Comparison of ENCODE assay signal across 19 cellular contexts in genomic region chr6:40738551-40738950, GRCh38.
DNase-seq lines count a peak whose midpoint lies in the region; ATAC-seq and TF ChIP-seq lines count a peak whose summit lies in the region.
"Had no signal": no experiment of that assay in that cellular context is flagged by ENCODE, and none has a peak within 500 bp of the region (broad histone marks: within the 10 kb centered on the region; RNA-seq: fewer than 3 reads in every experiment).

No MANE protein-coding gene starts in this region.

- no peaks in the 10 kb centered on the region for H3F3A ChIP-seq in GM23248 (ENCODE audit: insufficient read depth)

- no peak for ATAC-seq in activated T-helper 17 cell treated with anti-CD3 and anti-CD28 coated beads, Interleukin-2, amount 50 U/mL, for 72 hours (replicated peaks)
- ATAC-seq in GM18517 (IDR thresholded peaks at IDR 0.05; ENCODE audit: unreplicated experiment), result no peak
- ATAC-seq in GM18519 (IDR thresholded peaks at IDR 0.05; ENCODE audit: low FRiP score, unreplicated experiment), result no peak
- ATAC-seq: GM12878, GM23338 had no signal

- H3K36me3 Mint-ChIP-seq in glutamatergic neuron (ENCODE audit: unreplicated experiment), result no peaks in the 10 kb centered on the region
- no peaks in the 10 kb centered on the region for H3K36me3 Mint-ChIP-seq in activated T-helper 17 cell treated with anti-CD3 and anti-CD28 coated beads, Interleukin-2, amount 50 U/mL, for 72 hours (ENCODE audit: low read depth)
- H3K36me3 Mint-ChIP-seq: CD4-positive, CD25-positive, alpha-beta regulatory T cell; CD8-positive, alpha-beta memory T cell had no signal

- H3K4me1 ChIP-seq in A673 (ENCODE audit: insufficient read depth, low read length, poor library complexity, severe bottlenecking) (peaks cover 8% of the 10 kb centered on the region), GM23248 (ENCODE audit: insufficient read depth) (no peaks in the 10 kb centered on the region), mammary epithelial cell (ENCODE audit: insufficient read depth, low read length) (no peaks in the 10 kb centered on the region)

- no peaks in the 10 kb centered on the region for H3K79me2 ChIP-seq in GM23248 (ENCODE audit: insufficient read depth)
- H3K79me2 ChIP-seq in mammary epithelial cell (ENCODE audit: insufficient read depth, low read length), result no peaks in the 10 kb centered on the region

- no peak overlapping the region for H3K9ac ChIP-seq in GM23248
- no peak overlapping the region for H3K9ac ChIP-seq in mammary epithelial cell (ENCODE audit: insufficient read depth, low read length)

- H4K20me1 ChIP-seq in GM23248 (ENCODE audit: insufficient read depth) (no peaks in the 10 kb centered on the region), mammary epithelial cell (ENCODE audit: insufficient read depth, low read length) (no peaks in the 10 kb centered on the region)

- peak overlapping the region; percentile 54 for H3K27ac Mint-ChIP-seq in glutamatergic neuron (ENCODE audit: unreplicated experiment)
- no peak overlapping the region for H3K27ac Mint-ChIP-seq in activated T-helper 17 cell treated with anti-CD3 and anti-CD28 coated beads, Interleukin-2, amount 50 U/mL, for 72 hours
- H3K27ac Mint-ChIP-seq: CD4-positive, CD25-positive, alpha-beta regulatory T cell; GM23338 had no signal

- CTCF ChIA-PET in A673 (lab: Charles Lee), result no interaction called here
- CTCF ChIA-PET in mammary epithelial cell (lab: Charles Lee; ENCODE audit: low non-redundant PET), result no interaction called here

- H2AFZ ChIP-seq in GM23248 (no peak overlapping the region), mammary epithelial cell (ENCODE audit: low read depth, low read length) (no peak overlapping the region)
- H2AFZ ChIP-seq: GM23338 had no signal

- TF ChIP-seq CTCF in A673 (conservative IDR thresholded peaks at IDR 0.05; ENCODE audit: low read depth, low read length), result no peak
- no peak for TF ChIP-seq CTCF in glutamatergic neuron (IDR thresholded peaks at IDR 0.05; ENCODE audit: partially characterized antibody, unreplicated experiment)
- no peak for TF ChIP-seq CTCF in mammary epithelial cell (conservative IDR thresholded peaks at IDR 0.05 in 1 of 2, IDR thresholded peaks at IDR 0.05 in 1 of 2; ENCODE audit: extremely low read depth in 1 of 2, insufficient read depth in 1 of 2, low read depth in 1 of 2, low read length in 2 of 2)

- H3K36me3 ChIP-seq in A673 (ENCODE audit: insufficient read depth, low read length, poor library complexity, severe bottlenecking), result no peaks in the 10 kb centered on the region
- no peaks in the 10 kb centered on the region for H3K36me3 ChIP-seq in GM23248 (ENCODE audit: low read depth)
- H3K36me3 ChIP-seq in mammary epithelial cell (ENCODE audit: insufficient read depth, low read length), result no peaks in the 10 kb centered on the region

- POLR2A ChIA-PET in A673 (lab: Charles Lee; ENCODE audit: low non-redundant PET), result no interaction called here

- no peaks in the 10 kb centered on the region for H3K9me3 Mint-ChIP-seq in glutamatergic neuron (ENCODE audit: unreplicated experiment)
- H3K9me3 Mint-ChIP-seq in activated T-helper 17 cell treated with anti-CD3 and anti-CD28 coated beads, Interleukin-2, amount 50 U/mL, for 72 hours, result no peaks in the 10 kb centered on the region
- H3K9me3 Mint-ChIP-seq: CD4-positive, CD25-positive, alpha-beta regulatory T cell; CD8-positive, alpha-beta memory T cell; GM23338 had no signal

- H3K4me3 Mint-ChIP-seq in glutamatergic neuron (ENCODE audit: unreplicated experiment), result no peak overlapping the region
- H3K4me3 Mint-ChIP-seq in activated T-helper 17 cell treated with anti-CD3 and anti-CD28 coated beads, Interleukin-2, amount 50 U/mL, for 72 hours, result no peak overlapping the region
- H3K4me3 Mint-ChIP-seq: CD4-positive, CD25-positive, alpha-beta regulatory T cell; CD8-positive, alpha-beta memory T cell; GM23338 had no signal

- in situ Hi-C loops in GM23248 (cut with MboI), result no loop called here
- in situ Hi-C loops in mammary epithelial cell (cut with MboI; ENCODE audit: low sequenced_read_pairs in 2 of 2), result no loop called here

- dilution Hi-C loops in mammary epithelial cell (cut with HindIII; ENCODE audit: low sequenced_read_pairs), result loop anchor here (5.0 kb wide), 2 partner anchors 46 to 91 kb away; no protein-coding TSS in a partner anchor

- BruUV-seq in A673 (replicated peaks; lab: Mats Ljungman, UMichigan) (no TSS peak), mammary epithelial cell (replicated peaks; lab: Mats Ljungman, UMichigan) (no TSS peak)

- no peaks in the 10 kb centered on the region for H3K27me3 ChIP-seq in A673 (replicated peaks; ENCODE audit: insufficient read depth, low read depth, low read length, poor library complexity)
- H3K27me3 ChIP-seq in GM23248 (replicated peaks; ENCODE audit: insufficient read depth), result peaks cover 20% of the 10 kb centered on the region
- peaks cover 5% of the 10 kb centered on the region for H3K27me3 ChIP-seq in mammary epithelial cell (ENCODE audit: insufficient read depth, low read length)

- peaks cover 25% of the 10 kb centered on the region for H3K4me1 Mint-ChIP-seq in glutamatergic neuron (ENCODE audit: low read depth, unreplicated experiment)
- no peaks in the 10 kb centered on the region for H3K4me1 Mint-ChIP-seq in activated T-helper 17 cell treated with anti-CD3 and anti-CD28 coated beads, Interleukin-2, amount 50 U/mL, for 72 hours
- H3K4me1 Mint-ChIP-seq: CD4-positive, CD25-positive, alpha-beta regulatory T cell; CD8-positive, alpha-beta memory T cell had no signal

- H3K9me2 ChIP-seq in GM23248 (ENCODE audit: insufficient read depth), result no peaks in the 10 kb centered on the region

- 3 to 4% methylated on average over 8 of the region's 8 CpGs for WGBS in GM23248 (ENCODE audit: low coverage in 1 of 2, low lambda C conversion rate in 2 of 2, missing lambda C conversion rate in 2 of 2), 2 experiments
- WGBS in mammary epithelial cell (ENCODE audit: low coverage, missing lambda C conversion rate), result 35% methylated on average over 8 of the region's 8 CpGs

- DNase-seq in A673 (ENCODE audit: low spot score), result peak; percentile 26
- peak; percentile 55 for DNase-seq in AG20443 (ENCODE audit: low spot score)
- peak; percentile 25 for DNase-seq in GM23248
- DNase-seq in glutamatergic neuron, result peak; percentile 36
- no peak for DNase-seq in mammary epithelial cell
- DNase-seq: 8988T; C1 segment of cervical spinal cord; CD4-positive, CD25-positive, alpha-beta regulatory T cell; CD8-positive, alpha-beta memory T cell; COR-L47; DMS79 treated with DMSO at 0.1 percent for 48 hours; GF-D8; HCEC 1CT; KG1 had no signal

- H3K27ac ChIP-seq in A673 (ENCODE audit: low read depth, low read length, poor library complexity, severe bottlenecking), result no peak overlapping the region
- H3K27ac ChIP-seq in GM23248, result no peak overlapping the region
- H3K27ac ChIP-seq in mammary epithelial cell (ENCODE audit: insufficient read depth, low read depth, low read length), result no peak overlapping the region

- H3K4me3 ChIP-seq in A673 (ENCODE audit: low read depth, low read length, poor library complexity, severe bottlenecking) (peak overlapping the region; percentile 3), GM23248 (no peak overlapping the region), mammary epithelial cell (replicated peaks in 1 of 3; ENCODE audit: insufficient read depth in 1 of 3, low read depth in 2 of 3, low read length in 3 of 3) (no peak overlapping the region)
- H3K4me3 ChIP-seq: GM12878, GM23338 had no signal

- H3K9me3 ChIP-seq in A673 (ENCODE audit: low read depth, low read length, poor library complexity, severe bottlenecking), result no peaks in the 10 kb centered on the region
- H3K9me3 ChIP-seq in GM23248 (ENCODE audit: low read depth), result no peaks in the 10 kb centered on the region
- H3K9me3 ChIP-seq in mammary epithelial cell (replicated peaks; ENCODE audit: insufficient read depth, low read length), result no peaks in the 10 kb centered on the region

- peaks cover 6% of the 10 kb centered on the region for H3K27me3 Mint-ChIP-seq in glutamatergic neuron (ENCODE audit: unreplicated experiment)
- peaks cover 31% of the 10 kb centered on the region for H3K27me3 Mint-ChIP-seq in activated T-helper 17 cell treated with anti-CD3 and anti-CD28 coated beads, Interleukin-2, amount 50 U/mL, for 72 hours

- intact Hi-C loops in A673 (cut with micrococcal nuclease; ENCODE audit: unreplicated experiment) (no loop called here), mammary epithelial cell (cut with micrococcal nuclease) (no loop called here)

- H3K4me2 ChIP-seq in GM23248 (ENCODE audit: unreplicated experiment), result no peak overlapping the region
- H3K4me2 ChIP-seq in mammary epithelial cell (ENCODE audit: insufficient read depth, low read depth, low read length), result no peak overlapping the region
- H3K4me2 ChIP-seq: GM23338 had no signal
